In genomic region chr15:85794598-85795319, GRCh38 we compare ENCODE assay signal across 8 cellular contexts. TPM values are rescaled to one million over a fixed set of nuclear protein-coding genes. Genes with fewer than 3 reads are reported as not detected.
DNase-seq lines count a peak whose midpoint lies in the region; ATAC-seq and TF ChIP-seq lines count a peak whose summit lies in the region.

Gene KLHL25 (minus strand): TSS chr15:85794925. CDS start chr15:85769810, 25,115 bp downstream.

- TF ChIP-seq CTCF in BE2C (IDR thresholded peaks at IDR 0.05; ENCODE audit: low read depth, low read length) (no peak), coronary artery (IDR thresholded peaks at IDR 0.05) (no peak)

- peak within 1 kb of the TSS; percentile 87 for H3K4me3 ChIP-seq in BE2C (ENCODE audit: low read depth, low read length)
- H3K4me3 ChIP-seq in coronary artery = peak within 1 kb of the TSS; percentile 94

- no peaks in the 10 kb centered on the region for H3K27me3 ChIP-seq in BE2C

- peak within 1 kb of the TSS; percentile 51 to 94 for H3K27ac ChIP-seq in coronary artery

- ATAC-seq in HG03457 (IDR thresholded peaks at IDR 0.05; ENCODE audit: unreplicated experiment) = peak; percentile 97

- H3K36me3 ChIP-seq in BE2C = peaks cover 4% of the 10 kb centered on the region; the same call in 1 of the 2 replicates

- no peaks in the 10 kb centered on the region for H3K9me3 ChIP-seq in BE2C

- no peaks in the 10 kb centered on the region for H3K4me1 ChIP-seq in BE2C

- DNase-seq in BE2C = peak; percentile 95
- DNase-seq in GM19240 (ENCODE audit: insufficient read length, low spot score) = peak; percentile 97
- peak; percentile 93 to 95 for DNase-seq in NCI-H524 (lab: John Stamatoyannopoulos, UW)
- peak; percentile 93 for DNase-seq in activated CD4-positive, alpha-beta T cell treated with anti-CD3 and anti-CD28 coated beads for 48 hours
- DNase-seq in coronary artery (ENCODE audit: low spot score) = peak; percentile 96
- peak; percentile 98 for DNase-seq in left kidney (ENCODE audit: low read depth, low spot score)
- DNase-seq in stimulated activated CD4-positive, alpha-beta T cell treated with anti-CD3 and anti-CD28 coated beads, Interleukin-1b, Interleukin-23, amount 100 ng/mL, for 48 hours = peak; percentile 92

RNA-seq across cellular contexts. Expression of gene KLHL25, which starts in this region (rescaled TPM):
- polyA plus RNA-seq in BE2C (2012; ENCODE audit: insufficient read depth, insufficient read length, low read depth) = 9.0 TPM

Comparison
In these comparisons a context has a peak if more than half of its experiments do, and no peak if none do; other contexts are left out.
1. Peak in every context shown above with its lines: DNase-seq, ATAC-seq, H3K4me3 ChIP-seq and H3K27ac ChIP-seq.